17 cellular contexts compared by ENCODE assay signal in genomic region chr6:137950581-137950980, GRCh38.
DNase-seq lines count a peak whose midpoint lies in the region; ATAC-seq and TF ChIP-seq lines count a peak whose summit lies in the region.
"Had no signal": no experiment of that assay in that cellular context is flagged by ENCODE, and none has a peak within 500 bp of the region (broad histone marks: within the 10 kb centered on the region; RNA-seq: fewer than 3 reads in every experiment).

No MANE protein-coding gene starts in this region.

- peak overlapping the region; percentile 42 for H3K27ac Mint-ChIP-seq in type B pancreatic cell
- peak overlapping the region in 3 of 10 donors; percentile 26 to 85 (median 73) for H3K27ac Mint-ChIP-seq in naive thymus-derived CD8-positive, alpha-beta T cell

- H3K79me2 ChIP-seq in KMS-11 (ENCODE audit: insufficient read depth, low read depth) = no peaks in the 10 kb centered on the region

- peak overlapping the region; percentile 35 for H3K4me2 ChIP-seq in KMS-11

- ATAC-seq in HG02840 (IDR thresholded peaks at IDR 0.05; ENCODE audit: low FRiP score, unreplicated experiment) = peak; percentile 45
- no peak for ATAC-seq in left colon
- ATAC-seq in naive thymus-derived CD8-positive, alpha-beta T cell = no peak
- ATAC-seq: HCT116 had no signal

- H3K4me3 ChIP-seq in KMS-11 (IDR thresholded peaks at IDR 0.05; ENCODE audit: insufficient read depth, low read depth, low read length) = no peak overlapping the region
- H3K4me3 ChIP-seq: suprapubic skin had no signal

- H3K9ac ChIP-seq in KMS-11 = no peak overlapping the region

- no peaks in the 10 kb centered on the region for H3K4me1 Mint-ChIP-seq in type B pancreatic cell (ENCODE audit: unreplicated experiment)
- H3K4me1 Mint-ChIP-seq in naive thymus-derived CD8-positive, alpha-beta T cell = peaks cover 9 to 19% (median 11%) of the 10 kb centered on the region in 4 donors

- H3K27ac ChIP-seq in KMS-11 = peak overlapping the region; percentile 25; the same call in 1 of the 2 replicates
- H3K27ac ChIP-seq: suprapubic skin had no signal

- TF ChIP-seq CTCF in KMS-11 (conservative IDR thresholded peaks at IDR 0.05; ENCODE audit: low read depth, low read length) (no peak), type B pancreatic cell (conservative IDR thresholded peaks at IDR 0.05) (no peak)

- H3K36me3 Mint-ChIP-seq in type B pancreatic cell = no peaks in the 10 kb centered on the region
- H3K36me3 Mint-ChIP-seq in naive thymus-derived CD8-positive, alpha-beta T cell = no peaks in the 10 kb centered on the region
- H3K36me3 Mint-ChIP-seq: CD14-positive monocyte had no signal

- H4K20me1 ChIP-seq in KMS-11 (ENCODE audit: insufficient read depth) = no peaks in the 10 kb centered on the region

- intact Hi-C loops in left colon (cut with DNase I, micrococcal nuclease) = loop anchor here in 1 of 2 donors (10.0 kb wide), 1 partner anchor 246 kb away; no protein-coding TSS in a partner anchor

- POLR2A ChIA-PET in naive thymus-derived CD8-positive, alpha-beta T cell (lab: Charles Lee) = interaction anchor here (1.0 to 1.1 kb wide), 2 partner anchors 81 to 83 kb away, joined by 3 read pairs; partner anchors contain the start of gene TNFAIP3

- H3K27me3 ChIP-seq in KMS-11 (ENCODE audit: insufficient read depth, low read depth) = no peaks in the 10 kb centered on the region
- H3K27me3 ChIP-seq: suprapubic skin had no signal

- no peaks in the 10 kb centered on the region for H3K9me3 Mint-ChIP-seq in type B pancreatic cell
- no peaks in the 10 kb centered on the region for H3K9me3 Mint-ChIP-seq in naive thymus-derived CD8-positive, alpha-beta T cell
- H3K9me3 Mint-ChIP-seq: activated naive CD4-positive, alpha-beta T cell treated with anti-CD3 and anti-CD28 coated beads for 36 hours had no signal

- H3K27me3 Mint-ChIP-seq in type B pancreatic cell = no peaks in the 10 kb centered on the region
- H3K27me3 Mint-ChIP-seq in naive thymus-derived CD8-positive, alpha-beta T cell = no peaks in the 10 kb centered on the region

- H3K4me1 ChIP-seq in KMS-11 (ENCODE audit: low read depth, poor library complexity, severe bottlenecking) = peaks cover 47% of the 10 kb centered on the region
- H3K4me1 ChIP-seq: suprapubic skin had no signal

- no peaks in the 10 kb centered on the region for H3K36me3 ChIP-seq in KMS-11 (ENCODE audit: insufficient read depth)
- H3K36me3 ChIP-seq: suprapubic skin had no signal

- no peak overlapping the region for H3K4me3 Mint-ChIP-seq in type B pancreatic cell
- H3K4me3 Mint-ChIP-seq in naive thymus-derived CD8-positive, alpha-beta T cell = no peak overlapping the region

- H2AFZ ChIP-seq in KMS-11 (ENCODE audit: low read depth) = no peak overlapping the region

- DNase-seq in NCI-H1417 (lab: John Stamatoyannopoulos, UW) (peak in 2 of 3 experiments; percentile 35 to 72), NCI-H1417 treated with DMSO at 0.1 percent for 48 hours (lab: John Stamatoyannopoulos, UW) (no peak), type B pancreatic cell (ENCODE audit: extremely low spot score, unreplicated experiment) (no peak), activated gamma-delta T cell (lab: John Stamatoyannopoulos, UW) (no peak), left colon (no peak)
- no peak for DNase-seq in naive thymus-derived CD8-positive, alpha-beta T cell
- DNase-seq: 8988T; activated CD4-positive, CD25-positive, alpha-beta regulatory T cell; DND-41; NCI-H345; stimulated activated CD4-positive, alpha-beta T cell treated with anti-CD3 and anti-CD28 coated beads, Interleukin-2, amount 100 ng/mL, for 24 hours had no signal

Comparison
In these comparisons a context has a peak if more than half of its experiments do, and no peak if none do; other contexts are left out.
1. DNase-seq: peak in NCI-H1417 (2 of 3); none in NCI-H1417 treated with DMSO at 0.1 percent for 48 hours (single experiment), type B pancreatic cell (single experiment), activated gamma-delta T cell (single experiment), left colon (0 of 2) and naive thymus-derived CD8-positive, alpha-beta T cell (0 of 10).